Comparison of ENCODE assay signal across 17 cellular contexts in the genomic region with DNA sequence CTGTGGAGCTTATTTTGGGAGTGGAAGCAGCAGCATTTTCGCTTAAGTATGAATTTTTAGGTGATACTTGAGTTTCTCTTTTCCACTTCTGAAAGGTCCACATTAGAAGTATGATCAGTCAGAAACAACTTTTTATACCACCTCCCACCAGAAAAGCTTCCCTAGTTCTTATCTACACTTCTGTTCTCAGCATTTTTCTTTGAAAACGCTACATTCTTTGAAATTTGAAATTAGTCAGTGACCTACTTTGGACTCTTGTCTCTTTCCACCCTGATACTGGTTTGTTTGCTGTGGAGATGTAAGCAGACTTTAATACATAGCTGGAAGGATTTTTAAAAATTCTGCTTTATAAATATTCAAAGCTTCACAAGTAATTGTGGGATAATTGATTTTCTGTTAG. TPM values are rescaled to one million over a fixed set of nuclear protein-coding genes. Genes with fewer than 3 reads are reported as not detected.
DNase-seq lines count a peak whose midpoint lies in the region; ATAC-seq and TF ChIP-seq lines count a peak whose summit lies in the region.
"Had no signal": no experiment of that assay in that cellular context is flagged by ENCODE, and none has a peak within 500 bp of the region (broad histone marks: within the 10 kb centered on the region; RNA-seq: fewer than 3 reads in every experiment).

No MANE protein-coding gene starts in this region.

- intact Hi-C loops in MCF 10A (cut with micrococcal nuclease): no loop called here
- intact Hi-C loops in mammary epithelial cell (cut with micrococcal nuclease): no loop called here
- intact Hi-C loops in activated CD8-positive, alpha-beta T cell treated with anti-CD3 and anti-CD28 coated beads for 36 hours (cut with micrococcal nuclease): loop anchor here (5.0 kb wide), 1 partner anchor 33 kb away; the partner anchor contains the start of gene NPFF

- 73% methylated on average over 2 of the region's 2 CpGs for WGBS in mammary epithelial cell (ENCODE audit: low coverage, missing lambda C conversion rate)

- BruUV-seq in MCF 10A (replicated peaks; lab: Mats Ljungman, UMichigan) (no TSS peak), mammary epithelial cell (replicated peaks; lab: Mats Ljungman, UMichigan) (no TSS peak)

- TF ChIP-seq CTCF in MCF 10A (IDR thresholded peaks at IDR 0.05; ENCODE audit: unreplicated experiment): no peak
- TF ChIP-seq CTCF in mammary epithelial cell (conservative IDR thresholded peaks at IDR 0.05 in 1 of 2, IDR thresholded peaks at IDR 0.05 in 1 of 2; ENCODE audit: extremely low read depth in 1 of 2, insufficient read depth in 1 of 2, low read depth in 1 of 2, low read length in 2 of 2): no peak
- TF ChIP-seq CTCF in activated CD8-positive, alpha-beta T cell treated with anti-CD3 and anti-CD28 coated beads for 36 hours (IDR thresholded peaks at IDR 0.05): no peak
- TF ChIP-seq CTCF in RWPE1 (conservative IDR thresholded peaks at IDR 0.05; ENCODE audit: low read depth): no peak

- H3K27ac ChIP-seq in mammary epithelial cell (ENCODE audit: insufficient read depth, low read depth, low read length) (no peak overlapping the region), RWPE1 (no peak overlapping the region)

- no peak overlapping the region for H3K4me3 Mint-ChIP-seq in MCF 10A (ENCODE audit: unreplicated experiment)
- peak overlapping the region; percentile 32 for H3K4me3 Mint-ChIP-seq in activated CD8-positive, alpha-beta T cell treated with anti-CD3 and anti-CD28 coated beads for 36 hours
- H3K4me3 Mint-ChIP-seq in immature natural killer cell: no peak overlapping the region
- peak overlapping the region; percentile 57 to 70 for H3K4me3 Mint-ChIP-seq in stimulated activated naive CD8-positive, alpha-beta T cell treated with anti-CD3 and anti-CD28 coated beads, Interleukin-15, amount 100 ng/mL, for 72 hours

- H4K20me1 ChIP-seq in mammary epithelial cell (ENCODE audit: insufficient read depth, low read length): peaks cover 6% of the 10 kb centered on the region

- CTCF ChIA-PET in MCF 10A (lab: Yijun Ruan, JAX): interaction anchor here (0.5 to 3.4 kb wide), 6 partner anchors 17 to 409 kb away, joined by 3 to 23 read pairs (median 3); partner anchors contain the start of genes AAAS and NPFF
- CTCF ChIA-PET in mammary epithelial cell (lab: Charles Lee; ENCODE audit: low non-redundant PET): interaction anchor here (0.6 kb wide), 1 partner anchor 41 kb away, joined by 5 read pairs; no protein-coding TSS in a partner anchor
- CTCF ChIA-PET in activated CD8-positive, alpha-beta T cell treated with anti-CD3 and anti-CD28 coated beads for 36 hours (lab: Charles Lee): interaction anchor here (0.7 to 7.7 kb wide), 10 partner anchors 8 to 448 kb away, joined by 3 to 66 read pairs (median 4); partner anchors contain the start of gene NPFF
- CTCF ChIA-PET in RWPE1 (lab: Yijun Ruan, JAX): no interaction called here

- no peak overlapping the region for H3K9ac ChIP-seq in mammary epithelial cell (ENCODE audit: insufficient read depth, low read length)

- H3K36me3 ChIP-seq in mammary epithelial cell (ENCODE audit: insufficient read depth, low read length): peaks cover 74% of the 10 kb centered on the region

- no peaks in the 10 kb centered on the region for H3K27me3 Mint-ChIP-seq in MCF 10A (ENCODE audit: insufficient read depth, unreplicated experiment)
- no peaks in the 10 kb centered on the region for H3K27me3 Mint-ChIP-seq in activated CD8-positive, alpha-beta T cell treated with anti-CD3 and anti-CD28 coated beads for 36 hours
- peaks cover 4 to 6% (median 4%) of the 10 kb centered on the region in 3 donors for H3K27me3 Mint-ChIP-seq in immature natural killer cell (ENCODE audit: low read depth in 3 of 3)
- H3K27me3 Mint-ChIP-seq in stimulated activated naive CD8-positive, alpha-beta T cell treated with anti-CD3 and anti-CD28 coated beads, Interleukin-15, amount 100 ng/mL, for 72 hours: no peaks in the 10 kb centered on the region

- DNase-seq in MCF 10A (ENCODE audit: unreplicated experiment): no peak
- no peak for DNase-seq in mammary epithelial cell
- no peak for DNase-seq in activated CD8-positive, alpha-beta T cell treated with anti-CD3 and anti-CD28 coated beads for 36 hours
- no peak for DNase-seq in immature natural killer cell
- DNase-seq in stimulated activated naive CD8-positive, alpha-beta T cell treated with anti-CD3 and anti-CD28 coated beads, Interleukin-15, amount 100 ng/mL, for 72 hours: no peak
- no peak for DNase-seq in RWPE1 (ENCODE audit: low spot score)
- DNase-seq: activated CD8-positive, alpha-beta memory T cell treated with anti-CD3 and anti-CD28 coated beads for 24 hours; aorta; DMS79; NCI-H1417; NCI-H524 treated with DMSO at 0.1 percent for 48 hours; RPMI8226 had no signal

- no peak overlapping the region for H3K4me2 ChIP-seq in mammary epithelial cell (ENCODE audit: insufficient read depth, low read depth, low read length)

- ATAC-seq in activated CD8-positive, alpha-beta T cell treated with anti-CD3 and anti-CD28 coated beads for 36 hours: no peak
- no peak for ATAC-seq in stimulated activated naive CD8-positive, alpha-beta T cell treated with anti-CD3 and anti-CD28 coated beads, Interleukin-15, amount 100 ng/mL, for 72 hours
- ATAC-seq in HG03520 (IDR thresholded peaks at IDR 0.05; ENCODE audit: unreplicated experiment) (no peak), GM21423 (IDR thresholded peaks at IDR 0.05; ENCODE audit: unreplicated experiment) (no peak)

- H3K9me3 ChIP-seq in mammary epithelial cell (replicated peaks; ENCODE audit: insufficient read depth, low read length): no peaks in the 10 kb centered on the region

- no peak overlapping the region for H2AFZ ChIP-seq in mammary epithelial cell (ENCODE audit: low read depth, low read length)

- peaks cover 93% of the 10 kb centered on the region for H3K79me2 ChIP-seq in mammary epithelial cell (ENCODE audit: insufficient read depth, low read length)

- H3K27ac Mint-ChIP-seq in MCF 10A (ENCODE audit: low read depth, unreplicated experiment) (peak overlapping the region; percentile 27), immature natural killer cell (peak overlapping the region; percentile 6 to 57 (median 20))
- H3K27ac Mint-ChIP-seq in activated CD8-positive, alpha-beta T cell treated with anti-CD3 and anti-CD28 coated beads for 36 hours: peak overlapping the region; percentile 92
- peak overlapping the region in 1 of 2 donors; percentile 82 for H3K27ac Mint-ChIP-seq in stimulated activated naive CD8-positive, alpha-beta T cell treated with anti-CD3 and anti-CD28 coated beads, Interleukin-15, amount 100 ng/mL, for 72 hours

- POLR2A ChIA-PET in MCF 10A (lab: Yijun Ruan, JAX): interaction anchor here (1.0 to 3.6 kb wide), 6 partner anchors 9 to 28 kb away, joined by 3 to 25 read pairs (median 10); partner anchors contain the start of gene TARBP2
- POLR2A ChIA-PET in activated CD8-positive, alpha-beta T cell treated with anti-CD3 and anti-CD28 coated beads for 36 hours (lab: Charles Lee): interaction anchor here (0.9 to 54.1 kb wide), 4 partner anchors 6 to 108 kb away, joined by 3 to 1494 read pairs (median 749); partner anchors contain the start of genes MAP3K12, NPFF, PCBP2 and TARBP2
- POLR2A ChIA-PET in RWPE1 (lab: Yijun Ruan, JAX; ENCODE audit: low non-redundant PET): no interaction called here

- H3K4me1 Mint-ChIP-seq in MCF 10A (ENCODE audit: insufficient read depth, unreplicated experiment) (peaks cover 21% of the 10 kb centered on the region), immature natural killer cell (peaks cover 20 to 56% of the 10 kb centered on the region in 2 donors)
- peaks cover 61% of the 10 kb centered on the region for H3K4me1 Mint-ChIP-seq in activated CD8-positive, alpha-beta T cell treated with anti-CD3 and anti-CD28 coated beads for 36 hours (ENCODE audit: low read depth)
- H3K4me1 Mint-ChIP-seq in stimulated activated naive CD8-positive, alpha-beta T cell treated with anti-CD3 and anti-CD28 coated beads, Interleukin-15, amount 100 ng/mL, for 72 hours: peaks cover 66% of the 10 kb centered on the region

- H3K36me3 Mint-ChIP-seq in MCF 10A (ENCODE audit: insufficient read depth, unreplicated experiment) (peaks cover 100% of the 10 kb centered on the region), immature natural killer cell (peaks cover 15 to 48% (median 29%) of the 10 kb centered on the region in 3 donors)
- peaks cover 74% of the 10 kb centered on the region for H3K36me3 Mint-ChIP-seq in activated CD8-positive, alpha-beta T cell treated with anti-CD3 and anti-CD28 coated beads for 36 hours (ENCODE audit: low read depth)

- H3K9me3 Mint-ChIP-seq in MCF 10A (ENCODE audit: unreplicated experiment) (no peaks in the 10 kb centered on the region), immature natural killer cell (no peaks in the 10 kb centered on the region)
- no peaks in the 10 kb centered on the region for H3K9me3 Mint-ChIP-seq in activated CD8-positive, alpha-beta T cell treated with anti-CD3 and anti-CD28 coated beads for 36 hours
- H3K9me3 Mint-ChIP-seq in stimulated activated naive CD8-positive, alpha-beta T cell treated with anti-CD3 and anti-CD28 coated beads, Interleukin-15, amount 100 ng/mL, for 72 hours: no peaks in the 10 kb centered on the region

- H3K4me3 ChIP-seq in mammary epithelial cell (replicated peaks in 1 of 3; ENCODE audit: insufficient read depth in 1 of 3, low read depth in 2 of 3, low read length in 3 of 3): no peak overlapping the region
- H3K4me3 ChIP-seq: lung had no signal

- H3K27me3 ChIP-seq in mammary epithelial cell (ENCODE audit: insufficient read depth, low read length): no peaks in the 10 kb centered on the region

- dilution Hi-C loops in mammary epithelial cell (cut with HindIII; ENCODE audit: low sequenced_read_pairs): no loop called here

- in situ Hi-C loops in mammary epithelial cell (cut with MboI; ENCODE audit: low sequenced_read_pairs in 2 of 2): no loop called here

- no peaks in the 10 kb centered on the region for H3K4me1 ChIP-seq in mammary epithelial cell (ENCODE audit: insufficient read depth, low read length)

RNA-seq across cellular contexts. Expression of gene PCBP2, which starts 22.2 kb away (rescaled TPM):
- total RNA-seq in MCF 10A (2022) (994 and 1,037 TPM in 2 replicates), mammary epithelial cell (100 to 1,000 TPM; 187 to 654 TPM)
- polyA plus RNA-seq in mammary epithelial cell (202 TPM), immature natural killer cell (100 to 1,000 TPM in 1 of 3 donors, 10 to 100 TPM in 2; 79.2 to 102 (median 92.2) TPM)
- 842 TPM for polyA minus RNA-seq in mammary epithelial cell
- total RNA-seq in activated CD8-positive, alpha-beta T cell treated with anti-CD3 and anti-CD28 coated beads for 36 hours: 100 to 1,000 TPM; 958 to 973 TPM

RNA-seq across cellular contexts. Expression of gene MAP3K12, which starts 25.2 kb away (rescaled TPM):
- 4.6 and 5.9 TPM in 2 replicates for total RNA-seq in MCF 10A (2022)
- total RNA-seq in mammary epithelial cell: 10 to 100 TPM; 10.3 to 19.0 TPM
- 12.3 TPM for polyA plus RNA-seq in mammary epithelial cell
- polyA minus RNA-seq in mammary epithelial cell: 42.1 TPM
- 10 to 100 TPM in 1 of 2 experiments, 1 to 10 TPM in 1; 8.2 to 10.0 TPM for total RNA-seq in activated CD8-positive, alpha-beta T cell treated with anti-CD3 and anti-CD28 coated beads for 36 hours
- 1 to 10 TPM in 2 of 3 donors, not detected in 1; 1.2 to 2.7 TPM for polyA plus RNA-seq in immature natural killer cell

RNA-seq across cellular contexts. Expression of gene TARBP2, which starts 27.0 kb away (rescaled TPM):
- total RNA-seq in MCF 10A (2022) (26.4 and 27.8 TPM in 2 replicates), mammary epithelial cell (10 to 100 TPM; 21.2 to 32.2 TPM)
- polyA plus RNA-seq in mammary epithelial cell (36.3 TPM), immature natural killer cell (10 to 100 TPM; 11.5 to 28.9 (median 28.8) TPM)
- polyA minus RNA-seq in mammary epithelial cell: 16.7 TPM
- 10 to 100 TPM; 32.0 to 33.3 TPM for total RNA-seq in activated CD8-positive, alpha-beta T cell treated with anti-CD3 and anti-CD28 coated beads for 36 hours

RNA-seq across cellular contexts. Expression of gene PRR13, which starts 32.5 kb away (rescaled TPM):
- total RNA-seq in MCF 10A (2022): 147 and 173 TPM in 2 replicates
- total RNA-seq in mammary epithelial cell: 100 to 1,000 TPM in 1 of 2 donors, 10 to 100 TPM in 1; 43.5 to 158 TPM
- 91.8 TPM for polyA plus RNA-seq in mammary epithelial cell
- 102 TPM for polyA minus RNA-seq in mammary epithelial cell
- 100 to 1,000 TPM; 167 to 187 TPM for total RNA-seq in activated CD8-positive, alpha-beta T cell treated with anti-CD3 and anti-CD28 coated beads for 36 hours
- 1,000 to 10,000 TPM in 1 of 3 donors, 100 to 1,000 TPM in 2; 527 to 1,019 (median 714) TPM for polyA plus RNA-seq in immature natural killer cell

RNA-seq across cellular contexts. Expression of gene NPFF, which starts 33.2 kb away (rescaled TPM):
- total RNA-seq in MCF 10A (2022): not detected in 2 replicates
- total RNA-seq in mammary epithelial cell: not detected
- polyA plus RNA-seq in mammary epithelial cell: not detected
- not detected for polyA minus RNA-seq in mammary epithelial cell
- not detected for total RNA-seq in activated CD8-positive, alpha-beta T cell treated with anti-CD3 and anti-CD28 coated beads for 36 hours
- not detected for polyA plus RNA-seq in immature natural killer cell
- total RNA-seq: aorta, lung, posterior vena cava, urinary bladder had no signal
- polyA plus RNA-seq: urinary bladder had no signal

Comparison
In these comparisons a context has a peak if more than half of its experiments do, and no peak if none do; other contexts are left out.
1. H3K4me3 Mint-ChIP-seq: peak in activated CD8-positive, alpha-beta T cell treated with anti-CD3 and anti-CD28 coated beads for 36 hours (single experiment) and stimulated activated naive CD8-positive, alpha-beta T cell treated with anti-CD3 and anti-CD28 coated beads, Interleukin-15, amount 100 ng/mL, for 72 hours (2 of 2); none in MCF 10A (single experiment) and immature natural killer cell (0 of 5).